Comparison of ENCODE assay signal across 29 cellular contexts in genomic region chr2:143455317-143455716, GRCh38.
"Had no signal": no experiment of that assay in that cellular context is flagged by ENCODE, and none has a peak within 500 bp of the region (broad histone marks: within the 10 kb centered on the region; RNA-seq: fewer than 3 reads in every experiment).

No MANE protein-coding gene starts in this region.

- H3K27me3 Mint-ChIP-seq: dendritic cell treated with granulocyte-macrophage colony-stimulating factor and Interleukin-4, amounts not matched to agents 40 ng/mL and 50 ng/mL, for 4 days; effector memory CD8-positive, alpha-beta T cell had no signal

- ATAC-seq: effector memory CD8-positive, alpha-beta T cell; esophagus mucosa; foreskin keratinocyte; gastrocnemius medialis; gastroesophageal sphincter; heart left ventricle; heart right ventricle had no signal

- H3K9me3 ChIP-seq: colonic mucosa, esophagus squamous epithelium, gastrocnemius medialis, gastroesophageal sphincter had no signal

- H3K9me3 Mint-ChIP-seq: dendritic cell treated with granulocyte-macrophage colony-stimulating factor and Interleukin-4, amounts not matched to agents 40 ng/mL and 50 ng/mL, for 4 days; effector memory CD8-positive, alpha-beta T cell; endodermal cell had no signal

- FAIRE-seq: colon, endometrium, endothelial cell of umbilical vein, frontal cortex had no signal

- H3K4me3 ChIP-seq: colonic mucosa, coronary artery, dorsolateral prefrontal cortex, esophagus muscularis mucosa, esophagus squamous epithelium, gastrocnemius medialis, gastroesophageal sphincter, heart left ventricle, heart right ventricle had no signal

- H3K4me1 Mint-ChIP-seq: endodermal cell had no signal

- H3K27ac Mint-ChIP-seq: dendritic cell treated with granulocyte-macrophage colony-stimulating factor and Interleukin-4, amounts not matched to agents 40 ng/mL and 50 ng/mL, for 4 days; effector memory CD8-positive, alpha-beta T cell; endodermal cell had no signal

- H3K27ac ChIP-seq: colonic mucosa, coronary artery, dorsolateral prefrontal cortex, epithelial cell of prostate, esophagus muscularis mucosa, esophagus squamous epithelium, foreskin keratinocyte, gastrocnemius medialis, gastroesophageal sphincter, heart left ventricle, heart right ventricle had no signal

- H3K27me3 ChIP-seq: colonic mucosa, dorsolateral prefrontal cortex, esophagus muscularis mucosa, esophagus squamous epithelium, foreskin keratinocyte, gastrocnemius medialis, gastroesophageal sphincter, heart left ventricle, heart right ventricle had no signal

- H3K36me3 ChIP-seq: colonic mucosa, esophagus muscularis mucosa, esophagus squamous epithelium, gastrocnemius medialis, gastroesophageal sphincter, heart left ventricle, heart right ventricle had no signal

- DNase-seq: colonic mucosa; cortex of kidney; dermis blood vessel endothelial cell; dorsolateral prefrontal cortex; effector CD4-positive, alpha-beta T cell; effector CD8-positive, alpha-beta T cell; effector memory CD4-positive, alpha-beta T cell; effector memory CD8-positive, alpha-beta T cell; endodermal cell; erythroblast; esophagus squamous epithelium; foreskin fibroblast; foreskin keratinocyte; foreskin melanocyte; gastrocnemius medialis; glutamatergic neuron; head of caudate nucleus; heart left ventricle; heart right ventricle had no signal

- H3K4me1 ChIP-seq: colonic mucosa, esophagus muscularis mucosa, esophagus squamous epithelium, foreskin keratinocyte, gastrocnemius medialis, gastroesophageal sphincter had no signal

- H3K4me3 Mint-ChIP-seq: dendritic cell treated with granulocyte-macrophage colony-stimulating factor and Interleukin-4, amounts not matched to agents 40 ng/mL and 50 ng/mL, for 4 days; effector memory CD8-positive, alpha-beta T cell; endodermal cell had no signal
